ENCODE assay signal across 1 cellular context in genomic region chr13:98192008-98192407, GRCh38.
TF ChIP-seq lines count a peak whose summit lies in the region.

No MANE protein-coding gene starts in this region.

TF ChIP-seq in IMR-90, 13 proteins besides CTCF, POLR2A, EP300 and RAD21 (continued from another document):
- no peak for TF ChIP-seq USF2 (IDR thresholded peaks at IDR 0.05; ENCODE audit: low read depth, low read length)
- no peak for TF ChIP-seq ELK1 (IDR thresholded peaks at IDR 0.05; ENCODE audit: borderline replicate concordance, low read depth, low read length)
- TF ChIP-seq CEBPB (IDR thresholded peaks at IDR 0.05; ENCODE audit: low read depth, low read length) = no peak
- TF ChIP-seq RFX5 (IDR thresholded peaks at IDR 0.05; ENCODE audit: low read depth, low read length) = no peak
- TF ChIP-seq FOS (IDR thresholded peaks at IDR 0.05; ENCODE audit: low read depth, low read length) = no peak
- no peak for TF ChIP-seq SMC3 (IDR thresholded peaks at IDR 0.05; ENCODE audit: low read depth, low read length)
- TF ChIP-seq RCOR1 (IDR thresholded peaks at IDR 0.05; ENCODE audit: insufficient replicate concordance, low read length) = no peak
- TF ChIP-seq MAZ (IDR thresholded peaks at IDR 0.05; ENCODE audit: borderline replicate concordance, low read depth, low read length) = no peak
- TF ChIP-seq MXI1 (IDR thresholded peaks at IDR 0.05; ENCODE audit: borderline replicate concordance, low read depth, low read length) = no peak
- TF ChIP-seq BHLHE40 (IDR thresholded peaks at IDR 0.05; ENCODE audit: low read depth, low read length) = no peak
- no peak for TF ChIP-seq NFE2L2 (IDR thresholded peaks at IDR 0.05; ENCODE audit: low read depth, low read length)
- TF ChIP-seq MAFK (IDR thresholded peaks at IDR 0.05; ENCODE audit: low read depth, low read length) = no peak
